In genomic region chr1:89953072-89953626, GRCh38 we compare ENCODE assay signal across 1 cellular context.
TF ChIP-seq lines count a peak whose summit lies in the region.

No MANE protein-coding gene starts in this region.

TF ChIP-seq in A549, 52 proteins besides CTCF, POLR2A, EP300 and RAD21 (continued from another document):
- TF ChIP-seq USF2 (IDR thresholded peaks at IDR 0.05) = peak; percentile 83
